16 cellular contexts compared by ENCODE assay signal in genomic region chr5:73286891-73287290, GRCh38.
DNase-seq lines count a peak whose midpoint lies in the region; ATAC-seq, FAIRE-seq and TF ChIP-seq lines count a peak whose summit lies in the region.
"Had no signal": no experiment of that assay in that cellular context is flagged by ENCODE, and none has a peak within 500 bp of the region (broad histone marks: within the 10 kb centered on the region; RNA-seq: fewer than 3 reads in every experiment).

No MANE protein-coding gene starts in this region.

- RAD21 ChIA-PET in HCT116 (lab: Charles Lee; ENCODE audit: low non-redundant PET in 1 of 2, low total read pairs in 2 of 2, uncharacterized antibody in 2 of 2, unreplicated experiment in 2 of 2) = no interaction called here

- peaks cover 4% of the 10 kb centered on the region for H3K36me3 Mint-ChIP-seq in astrocyte (ENCODE audit: low read depth, unreplicated experiment)
- H3K36me3 Mint-ChIP-seq in activated naive CD4-positive, alpha-beta T cell treated with anti-CD3 and anti-CD28 coated beads for 36 hours (ENCODE audit: low read depth) = no peaks in the 10 kb centered on the region
- no peaks in the 10 kb centered on the region for H3K36me3 Mint-ChIP-seq in natural killer cell treated with Interleukin-12 subunit alpha and Interleukin-12 subunit beta and Interleukin-15 and Interleukin-18, amount 100 ng/mL, for 72 hours
- H3K36me3 Mint-ChIP-seq: CD8-positive, alpha-beta T cell had no signal

- no peak overlapping the region for H2AFZ ChIP-seq in HCT116 (ENCODE audit: low read depth, low read length, poor library complexity, severe bottlenecking)
- H2AFZ ChIP-seq in astrocyte (ENCODE audit: low read depth, low read length) = no peak overlapping the region

- H3K79me2 ChIP-seq in HCT116 (ENCODE audit: insufficient read depth, low read length) (no peaks in the 10 kb centered on the region), astrocyte (ENCODE audit: insufficient read depth, low read length) (no peaks in the 10 kb centered on the region)

- no peaks in the 10 kb centered on the region for H3K9me2 ChIP-seq in HCT116 (ENCODE audit: insufficient read depth)

- no peak overlapping the region for H3K4me3 ChIP-seq in HCT116 (replicated peaks in 1 of 2; ENCODE audit: low read depth in 1 of 2, low read length in 2 of 2)
- H3K4me3 ChIP-seq in astrocyte (ENCODE audit: insufficient read depth, low read depth, low read length) = no peak overlapping the region
- no peak overlapping the region for H3K4me3 ChIP-seq in fibroblast of pulmonary artery (replicated peaks; ENCODE audit: low read depth, low read length)
- H3K4me3 ChIP-seq: BLaER1 treated with 17β-estradiol and CSF1 and Interleukin-3, amounts not matched to agents 10 nM and 100 nM; HAP-1 had no signal

- CTCF ChIA-PET in HCT116 (lab: Charles Lee) = no interaction called here
- CTCF ChIA-PET in activated naive CD4-positive, alpha-beta T cell treated with anti-CD3 and anti-CD28 coated beads for 36 hours (lab: Charles Lee) = no interaction called here

- no peak overlapping the region for H3K9ac ChIP-seq in HCT116 (ENCODE audit: low read length)
- no peak overlapping the region for H3K9ac ChIP-seq in astrocyte (ENCODE audit: low read length)
- H3K9ac ChIP-seq: BLaER1 treated with 17β-estradiol and CSF1 and Interleukin-3, amounts not matched to agents 10 nM and 100 nM had no signal

- H3K27me3 ChIP-seq in HCT116 (ENCODE audit: insufficient read depth, low read length) = no peaks in the 10 kb centered on the region
- H3K27me3 ChIP-seq in astrocyte (ENCODE audit: insufficient read depth, low read length) = peaks cover 4% of the 10 kb centered on the region
- H3K27me3 ChIP-seq: BLaER1 treated with 17β-estradiol and CSF1 and Interleukin-3, amounts not matched to agents 10 nM and 100 nM had no signal

- DNase-seq in ELR (ENCODE audit: low read depth) = peak; percentile 41
- no peak for DNase-seq in HCT116 (ENCODE audit: low read depth, low spot score)
- DNase-seq in astrocyte (ENCODE audit: low read depth) = no peak
- DNase-seq in fibroblast of pulmonary artery (ENCODE audit: low read depth) = peak; percentile 55
- no peak for DNase-seq in activated naive CD4-positive, alpha-beta T cell treated with anti-CD3 and anti-CD28 coated beads for 36 hours
- DNase-seq in natural killer cell treated with Interleukin-12 subunit alpha and Interleukin-12 subunit beta and Interleukin-15 and Interleukin-18, amount 100 ng/mL, for 72 hours (ENCODE audit: low spot score) = no peak
- DNase-seq: Calu3; CD8-positive, alpha-beta T cell; DMS79 treated with DMSO at 0.1 percent for 48 hours had no signal

- no peaks in the 10 kb centered on the region for H3K36me3 ChIP-seq in HCT116 (ENCODE audit: control insufficient read depth in 1 of 2, insufficient read depth in 2 of 2, low read length in 2 of 2)
- H3K36me3 ChIP-seq in astrocyte (ENCODE audit: insufficient read depth, low read length) = no peaks in the 10 kb centered on the region
- H3K36me3 ChIP-seq: BLaER1 treated with 17β-estradiol and CSF1 and Interleukin-3, amounts not matched to agents 10 nM and 100 nM; HAP-1 had no signal

- TF ChIP-seq CTCF in HCT116 (IDR thresholded peaks at IDR 0.05 in 2 of 3, conservative IDR thresholded peaks at IDR 0.05 in 1 of 3; ENCODE audit: borderline replicate concordance in 1 of 3, insufficient read depth in 1 of 3, low read depth in 2 of 3, low read length in 2 of 3) = no peak
- TF ChIP-seq CTCF in astrocyte (IDR thresholded peaks at IDR 0.05; ENCODE audit: insufficient read depth, low read depth, low read length) = no peak
- no peak for TF ChIP-seq CTCF in fibroblast of pulmonary artery (IDR thresholded peaks at IDR 0.05; ENCODE audit: low read length, missing control alignments)

- no peak overlapping the region for H3K27ac Mint-ChIP-seq in astrocyte (ENCODE audit: unreplicated experiment)
- H3K27ac Mint-ChIP-seq in activated naive CD4-positive, alpha-beta T cell treated with anti-CD3 and anti-CD28 coated beads for 36 hours = no peak overlapping the region
- no peak overlapping the region for H3K27ac Mint-ChIP-seq in natural killer cell treated with Interleukin-12 subunit alpha and Interleukin-12 subunit beta and Interleukin-15 and Interleukin-18, amount 100 ng/mL, for 72 hours
- H3K27ac Mint-ChIP-seq: B cell; CD8-positive, alpha-beta T cell had no signal

- TF ChIP-seq RAD21 in HCT116 (IDR thresholded peaks at IDR 0.05; ENCODE audit: low read depth) = no peak

- H3K4me1 Mint-ChIP-seq in astrocyte (ENCODE audit: low read depth, unreplicated experiment) = no peaks in the 10 kb centered on the region
- no peaks in the 10 kb centered on the region for H3K4me1 Mint-ChIP-seq in activated naive CD4-positive, alpha-beta T cell treated with anti-CD3 and anti-CD28 coated beads for 36 hours (ENCODE audit: low read depth)
- H3K4me1 Mint-ChIP-seq in natural killer cell treated with Interleukin-12 subunit alpha and Interleukin-12 subunit beta and Interleukin-15 and Interleukin-18, amount 100 ng/mL, for 72 hours (ENCODE audit: low read depth in 2 of 2) = no peaks in the 10 kb centered on the region
- H3K4me1 Mint-ChIP-seq: B cell had no signal

- H3K4me1 ChIP-seq in HCT116 (ENCODE audit: control insufficient read depth in 1 of 2, insufficient read depth in 2 of 2, low read length in 2 of 2) (peaks cover 0 to 2% of the 10 kb centered on the region in 2 experiments; a peak in 2 of 4 replicates), astrocyte (ENCODE audit: insufficient read depth, low read length) (peaks cover under 1% of the 10 kb centered on the region)
- H3K4me1 ChIP-seq: BLaER1 treated with 17β-estradiol and CSF1 and Interleukin-3, amounts not matched to agents 10 nM and 100 nM had no signal

- no peaks in the 10 kb centered on the region for H3K9me3 ChIP-seq in HCT116 (ENCODE audit: control insufficient read depth in 1 of 2, insufficient read depth in 1 of 2, low read depth in 1 of 2, low read length in 2 of 2)
- H3K9me3 ChIP-seq in astrocyte (ENCODE audit: insufficient read depth, low read depth, low read length) = no peaks in the 10 kb centered on the region

- no peak overlapping the region for H3K4me3 Mint-ChIP-seq in astrocyte (ENCODE audit: unreplicated experiment)
- H3K4me3 Mint-ChIP-seq in activated naive CD4-positive, alpha-beta T cell treated with anti-CD3 and anti-CD28 coated beads for 36 hours = no peak overlapping the region
- H3K4me3 Mint-ChIP-seq in natural killer cell treated with Interleukin-12 subunit alpha and Interleukin-12 subunit beta and Interleukin-15 and Interleukin-18, amount 100 ng/mL, for 72 hours = no peak overlapping the region
- H3K4me3 Mint-ChIP-seq: B cell; CD8-positive, alpha-beta T cell had no signal

- ATAC-seq in HCT116 (no peak), HG03135 (IDR thresholded peaks at IDR 0.05; ENCODE audit: unreplicated experiment) (no peak), HG03039 (IDR thresholded peaks at IDR 0.05; ENCODE audit: unreplicated experiment) (no peak)
- ATAC-seq in natural killer cell treated with Interleukin-12 subunit alpha and Interleukin-12 subunit beta and Interleukin-15 and Interleukin-18, amount 100 ng/mL, for 72 hours = no peak
- ATAC-seq: CD8-positive, alpha-beta T cell had no signal

- POLR2A ChIA-PET in HCT116 (lab: Charles Lee) = no interaction called here

- H4K20me1 ChIP-seq in HCT116 (ENCODE audit: insufficient read depth) (no peaks in the 10 kb centered on the region), astrocyte (ENCODE audit: insufficient read depth, low read length) (no peaks in the 10 kb centered on the region)
- H4K20me1 ChIP-seq: BLaER1 treated with 17β-estradiol and CSF1 and Interleukin-3, amounts not matched to agents 10 nM and 100 nM had no signal

- no peak for TF ChIP-seq POLR2A in HCT116 (IDR thresholded peaks at IDR 0.05; ENCODE audit: borderline replicate concordance, extremely low read depth, insufficient read depth, insufficient read length)

- intact Hi-C loops in HCT116 (cut with micrococcal nuclease) = no loop called here
- intact Hi-C loops in activated naive CD4-positive, alpha-beta T cell treated with anti-CD3 and anti-CD28 coated beads for 36 hours (cut with micrococcal nuclease) = no loop called here

- peak; percentile 29 for FAIRE-seq in astrocyte (lab: Jason Lieb, UNC)
- FAIRE-seq: GM12891, GM19239 had no signal

- BruUV-seq in HCT116 (replicated peaks; lab: Mats Ljungman, UMichigan) = no TSS peak

- H3K27ac ChIP-seq in HCT116 (ENCODE audit: low read depth, low read length) = no peak overlapping the region
- no peak overlapping the region for H3K27ac ChIP-seq in astrocyte (ENCODE audit: low read depth, low read length)
- H3K27ac ChIP-seq: BLaER1 treated with 17β-estradiol and CSF1 and Interleukin-3, amounts not matched to agents 10 nM and 100 nM had no signal

- peaks cover 58% of the 10 kb centered on the region for H3K27me3 Mint-ChIP-seq in astrocyte (ENCODE audit: low read depth, unreplicated experiment)
- peaks cover 51% of the 10 kb centered on the region for H3K27me3 Mint-ChIP-seq in activated naive CD4-positive, alpha-beta T cell treated with anti-CD3 and anti-CD28 coated beads for 36 hours (ENCODE audit: low read depth)
- H3K27me3 Mint-ChIP-seq in natural killer cell treated with Interleukin-12 subunit alpha and Interleukin-12 subunit beta and Interleukin-15 and Interleukin-18, amount 100 ng/mL, for 72 hours = peaks cover 49 to 81% of the 10 kb centered on the region in 2 donors

- H3K4me2 ChIP-seq in HCT116 (ENCODE audit: low read length) (no peak overlapping the region), astrocyte (ENCODE audit: low read length) (no peak overlapping the region)
- H3K4me2 ChIP-seq: BLaER1 treated with 17β-estradiol and CSF1 and Interleukin-3, amounts not matched to agents 10 nM and 100 nM had no signal

- peaks cover 8% of the 10 kb centered on the region for H3K9me3 Mint-ChIP-seq in astrocyte (ENCODE audit: unreplicated experiment)
- peaks cover 4% of the 10 kb centered on the region for H3K9me3 Mint-ChIP-seq in activated naive CD4-positive, alpha-beta T cell treated with anti-CD3 and anti-CD28 coated beads for 36 hours
- H3K9me3 Mint-ChIP-seq in natural killer cell treated with Interleukin-12 subunit alpha and Interleukin-12 subunit beta and Interleukin-15 and Interleukin-18, amount 100 ng/mL, for 72 hours = no peaks in the 10 kb centered on the region

TF ChIP-seq in HCT116, 20 proteins besides CTCF, POLR2A, EP300 and RAD21:
- TF ChIP-seq SP1 (IDR thresholded peaks at IDR 0.05; ENCODE audit: low read depth) = no peak
- TF ChIP-seq ATF3 (IDR thresholded peaks at IDR 0.05) = no peak
- no peak for TF ChIP-seq ELF1 (IDR thresholded peaks at IDR 0.05; ENCODE audit: borderline replicate concordance, low read depth)
- TF ChIP-seq EGR1 (IDR thresholded peaks at IDR 0.05; ENCODE audit: low read depth) = no peak
- TF ChIP-seq JUND (IDR thresholded peaks at IDR 0.05) = peak; percentile 20; the same call in 1 of the 2 replicates
- TF ChIP-seq EZH2phosphoT487 (IDR thresholded peaks at IDR 0.05; ENCODE audit: borderline replicate concordance) = no peak
TF ChIP-seq in HCT116: peak in this region for 1.

Comparison
In these comparisons a context has a peak if more than half of its experiments do, and no peak if none do; other contexts are left out.
1. DNase-seq: peak in ELR (single experiment) and fibroblast of pulmonary artery (single experiment); none in HCT116 (single experiment), astrocyte (single experiment), activated naive CD4-positive, alpha-beta T cell treated with anti-CD3 and anti-CD28 coated beads for 36 hours (single experiment) and natural killer cell treated with Interleukin-12 subunit alpha and Interleukin-12 subunit beta and Interleukin-15 and Interleukin-18, amount 100 ng/mL, for 72 hours (single experiment).